In the genomic region with DNA sequence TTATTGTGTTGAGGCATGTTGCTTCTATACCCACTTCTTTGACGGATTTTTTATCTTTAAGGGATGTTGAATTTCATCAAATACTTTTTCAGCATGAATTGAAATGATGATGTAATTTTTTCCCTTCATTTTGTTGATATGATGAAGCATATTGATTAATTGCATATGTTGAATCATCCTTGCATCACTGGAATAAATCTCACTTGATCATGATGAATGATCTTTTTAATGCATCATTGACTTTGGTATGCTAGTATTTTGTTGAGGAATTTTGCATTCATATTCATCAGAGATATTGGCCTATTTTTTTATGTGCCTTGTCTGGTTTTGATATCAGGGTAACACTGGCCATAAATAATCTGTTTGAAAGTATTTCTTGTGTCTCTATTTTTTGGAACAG, we compare ENCODE assay signal across 29 cellular contexts.
"Had no signal": no experiment of that assay in that cellular context is flagged by ENCODE, and none has a peak within 500 bp of the region (broad histone marks: within the 10 kb centered on the region; RNA-seq: fewer than 3 reads in every experiment).

No MANE protein-coding gene starts in this region.

- H3K27ac Mint-ChIP-seq: dendritic cell treated with granulocyte-macrophage colony-stimulating factor and Interleukin-4, amounts not matched to agents 40 ng/mL and 50 ng/mL, for 4 days; effector memory CD8-positive, alpha-beta T cell; endodermal cell had no signal

- H3K27ac ChIP-seq: colonic mucosa, coronary artery, dorsolateral prefrontal cortex, epithelial cell of prostate, esophagus muscularis mucosa, esophagus squamous epithelium, foreskin keratinocyte, gastrocnemius medialis, gastroesophageal sphincter, heart left ventricle, heart right ventricle had no signal

- H3K9me3 ChIP-seq: colonic mucosa, gastrocnemius medialis had no signal

- H3K36me3 ChIP-seq: colonic mucosa, esophagus muscularis mucosa, esophagus squamous epithelium, gastrocnemius medialis, gastroesophageal sphincter, heart left ventricle, heart right ventricle had no signal

- H3K4me1 ChIP-seq: colonic mucosa, esophagus muscularis mucosa, esophagus squamous epithelium, foreskin keratinocyte, gastrocnemius medialis, gastroesophageal sphincter, heart left ventricle, heart right ventricle had no signal

- ATAC-seq: effector memory CD8-positive, alpha-beta T cell; esophagus mucosa; foreskin keratinocyte; gastrocnemius medialis; gastroesophageal sphincter; heart left ventricle; heart right ventricle had no signal

- H3K4me1 Mint-ChIP-seq: endodermal cell had no signal

- H3K27me3 Mint-ChIP-seq: dendritic cell treated with granulocyte-macrophage colony-stimulating factor and Interleukin-4, amounts not matched to agents 40 ng/mL and 50 ng/mL, for 4 days; effector memory CD8-positive, alpha-beta T cell had no signal

- DNase-seq: colonic mucosa; cortex of kidney; dermis blood vessel endothelial cell; dorsolateral prefrontal cortex; effector CD4-positive, alpha-beta T cell; effector CD8-positive, alpha-beta T cell; effector memory CD4-positive, alpha-beta T cell; effector memory CD8-positive, alpha-beta T cell; endodermal cell; erythroblast; esophagus squamous epithelium; foreskin fibroblast; foreskin keratinocyte; foreskin melanocyte; gastrocnemius medialis; glutamatergic neuron; head of caudate nucleus; heart left ventricle; heart right ventricle had no signal

- H3K4me3 ChIP-seq: colonic mucosa, coronary artery, dorsolateral prefrontal cortex, esophagus muscularis mucosa, esophagus squamous epithelium, gastrocnemius medialis, gastroesophageal sphincter, heart left ventricle, heart right ventricle had no signal

- H3K27me3 ChIP-seq: colonic mucosa, dorsolateral prefrontal cortex, esophagus muscularis mucosa, esophagus squamous epithelium, foreskin keratinocyte, gastrocnemius medialis, gastroesophageal sphincter, heart left ventricle, heart right ventricle had no signal

- H3K4me3 Mint-ChIP-seq: dendritic cell treated with granulocyte-macrophage colony-stimulating factor and Interleukin-4, amounts not matched to agents 40 ng/mL and 50 ng/mL, for 4 days; effector memory CD8-positive, alpha-beta T cell; endodermal cell had no signal

- FAIRE-seq: colon, endometrium, endothelial cell of umbilical vein, frontal cortex had no signal
